In the genomic region with DNA sequence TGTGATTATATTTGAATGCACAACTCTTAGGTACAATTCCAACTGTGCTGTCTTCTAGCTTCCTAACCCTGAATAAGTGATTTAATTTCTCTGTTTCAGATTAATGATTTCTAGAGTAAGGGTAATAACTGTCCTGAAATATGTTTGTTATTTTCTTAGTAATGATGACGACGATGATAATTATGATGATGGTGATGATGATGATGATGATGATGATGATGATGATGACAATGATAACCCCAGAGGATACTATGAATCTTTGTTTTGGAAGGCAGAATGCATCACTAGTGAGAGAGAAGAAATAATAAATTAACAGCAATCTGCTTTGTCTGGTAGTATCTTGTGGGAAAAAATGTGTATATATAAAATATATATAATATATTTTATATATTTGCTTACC, we compare ENCODE assay signal across 8 cellular contexts.
"Had no signal": no experiment of that assay in that cellular context is flagged by ENCODE, and none has a peak within 500 bp of the region (broad histone marks: within the 10 kb centered on the region; RNA-seq: fewer than 3 reads in every experiment).

No MANE protein-coding gene starts in this region.

- DNase-seq: GDM1, GF-D8 had no signal

- ATAC-seq: GM12878 had no signal

- FAIRE-seq: G401.6, GM12878, GM12891, GM12892, GM18507, GM19239 had no signal

- H3K4me3 ChIP-seq: GM12878 had no signal
